ENCODE assay signal across 22 cellular contexts in genomic region chr10:15320522-15321203, GRCh38.
"Had no signal": no experiment of that assay in that cellular context is flagged by ENCODE, and none has a peak within 500 bp of the region (broad histone marks: within the 10 kb centered on the region; RNA-seq: fewer than 3 reads in every experiment).

No MANE protein-coding gene starts in this region.

- H3K9me3 ChIP-seq: lower lobe of right lung, neutrophil, spleen, tibial nerve had no signal

- ATAC-seq: activated T-cell treated with anti-CD3 and anti-CD28 coated beads, Interleukin-2, amount 50 U/mL, for 72 hours; lower lobe of right lung; naive thymus-derived CD4-positive, alpha-beta T cell; stimulated activated memory B cell treated with anti-CD40 and anti-IgM and Interleukin-4, amounts not matched to agents 10 μg/mL and 1 μg/mL and 100 μg/mL, for 72 hours had no signal

- H3K4me1 Mint-ChIP-seq: stimulated activated memory B cell treated with anti-CD40 and anti-IgM and Interleukin-4, amounts not matched to agents 10 μg/mL and 1 μg/mL and 100 μg/mL, for 72 hours had no signal

- H3K27me3 ChIP-seq: heart right ventricle, spleen, tibial nerve had no signal

- H3K27ac ChIP-seq: lower lobe of right lung, neutrophil, SK-N-MC, spleen had no signal

- DNase-seq: activated CD4-positive, alpha-beta memory T cell treated with anti-CD3 and anti-CD28 coated beads, Interleukin-2, amount 10 ng/mL, durations not matched to agents 7 days and 5 days; activated gamma-delta T cell treated with Interleukin-2 at 50 U/mL for 16 hours; activated naive CD8-positive, alpha-beta T cell treated with anti-CD3 and anti-CD28 coated beads for 36 hours; activated T-cell treated with anti-CD3 and anti-CD28 coated beads, Interleukin-2, amount 50 U/mL, for 72 hours; aorta; foreskin melanocyte; heart right ventricle; kidney; lower lobe of right lung; naive thymus-derived CD4-positive, alpha-beta T cell; posterior cingulate gyrus; spleen; stimulated activated CD4-positive, alpha-beta T cell treated with anti-CD3 and anti-CD28 coated beads, Interleukin-1b, Interleukin-23, amount 100 ng/mL, for 48 hours; T-helper 2 cell had no signal

- H3K36me3 Mint-ChIP-seq: stimulated activated memory B cell treated with anti-CD40 and anti-IgM and Interleukin-4, amounts not matched to agents 10 μg/mL and 1 μg/mL and 100 μg/mL, for 72 hours had no signal

- H3K4me3 ChIP-seq: heart right ventricle, lower lobe of right lung, SK-N-MC, spleen, tibial nerve had no signal

- FAIRE-seq: bronchial epithelial cell, colon, endothelial cell of umbilical vein, kidney had no signal

- H3K4me1 ChIP-seq: spleen had no signal

- H3K4me3 Mint-ChIP-seq: activated CD4-positive, alpha-beta memory T cell treated with anti-CD3 and anti-CD28 coated beads, Interleukin-2, amount 10 ng/mL, durations not matched to agents 7 days and 5 days; activated naive CD8-positive, alpha-beta T cell treated with anti-CD3 and anti-CD28 coated beads for 36 hours; activated T-cell treated with anti-CD3 and anti-CD28 coated beads, Interleukin-2, amount 50 U/mL, for 72 hours; mesothelial cell of epicardium; naive thymus-derived CD4-positive, alpha-beta T cell; stimulated activated memory B cell treated with anti-CD40 and anti-IgM and Interleukin-4, amounts not matched to agents 10 μg/mL and 1 μg/mL and 100 μg/mL, for 72 hours had no signal

- H3K27ac Mint-ChIP-seq: activated CD4-positive, alpha-beta memory T cell treated with anti-CD3 and anti-CD28 coated beads, Interleukin-2, amount 10 ng/mL, durations not matched to agents 7 days and 5 days; activated naive CD8-positive, alpha-beta T cell treated with anti-CD3 and anti-CD28 coated beads for 36 hours; activated T-cell treated with anti-CD3 and anti-CD28 coated beads, Interleukin-2, amount 50 U/mL, for 72 hours; naive thymus-derived CD4-positive, alpha-beta T cell; stimulated activated memory B cell treated with anti-CD40 and anti-IgM and Interleukin-4, amounts not matched to agents 10 μg/mL and 1 μg/mL and 100 μg/mL, for 72 hours had no signal

- H3K36me3 ChIP-seq: heart right ventricle, lower lobe of right lung, neutrophil, spleen, tibial nerve had no signal

- H3K9me3 Mint-ChIP-seq: activated CD4-positive, alpha-beta memory T cell treated with anti-CD3 and anti-CD28 coated beads, Interleukin-2, amount 10 ng/mL, durations not matched to agents 7 days and 5 days; activated T-cell treated with anti-CD3 and anti-CD28 coated beads, Interleukin-2, amount 50 U/mL, for 72 hours had no signal
